24 cellular contexts compared by ENCODE assay signal in genomic region chr1:89499320-89499719, GRCh38. TPM values are rescaled to one million over a fixed set of nuclear protein-coding genes. Genes with fewer than 3 reads are reported as not detected.
DNase-seq lines count a peak whose midpoint lies in the region; ATAC-seq and TF ChIP-seq lines count a peak whose summit lies in the region.
"Had no signal": no experiment of that assay in that cellular context is flagged by ENCODE, and none has a peak within 500 bp of the region (broad histone marks: within the 10 kb centered on the region; RNA-seq: fewer than 3 reads in every experiment).

No MANE protein-coding gene starts in this region.

- H3K9me3 ChIP-seq in thyroid gland = no peaks in the 10 kb centered on the region
- H3K9me3 ChIP-seq: ascending aorta, gastrocnemius medialis, neutrophil had no signal

- H3K27ac ChIP-seq in thyroid gland = no peak overlapping the region
- H3K27ac ChIP-seq: 22Rv1, ascending aorta, gastrocnemius medialis, neutrophil, PC-9 had no signal

- intact Hi-C loops in thyroid gland (cut with DNase I) = no loop called here

- WGBS in thyroid gland, 2 donors = 57% methylated on average over 6 of the region's 6 CpGs

- H3K36me3 ChIP-seq in thyroid gland = no peaks in the 10 kb centered on the region
- H3K36me3 ChIP-seq: ascending aorta, gastrocnemius medialis, neutrophil had no signal

- peak; percentile 59 for ATAC-seq in esophagus mucosa
- ATAC-seq in HG02885 (IDR thresholded peaks at IDR 0.05; ENCODE audit: poor library complexity, unreplicated experiment) = no peak
- ATAC-seq: activated CD4-positive, alpha-beta T cell treated with anti-CD3 and anti-CD28 coated beads for 36 hours; gastrocnemius medialis; GM12878; Right ventricle myocardium inferior had no signal

- DNase-seq in NCI-H2081 (lab: John Stamatoyannopoulos, UW) (peak; percentile 26 to 68), NCI-H2081 treated with DMSO at 0.1 percent for 48 hours (lab: John Stamatoyannopoulos, UW) (no peak), NCI-H2196 treated with DMSO at 0.1 percent for 48 hours (lab: John Stamatoyannopoulos, UW; ENCODE audit: unreplicated experiment) (peak; percentile 50), thyroid gland (peak; percentile 24 to 38), T-helper 2 cell (no peak), OCI-M1 (lab: John Stamatoyannopoulos, UW) (no peak)
- DNase-seq: activated CD4-positive, alpha-beta T cell treated with anti-CD3 and anti-CD28 coated beads for 36 hours; activated effector memory CD4-positive, alpha-beta T cell treated with Interleukin-2 at 50 U/mL for 16 hours; activated naive CD8-positive, alpha-beta T cell treated with anti-CD3 and anti-CD28 coated beads, Interleukin-2, amount 10 ng/mL, durations not matched to agents 7 days and 5 days; activated T-cell treated with anti-CD3 and anti-CD28 coated beads for 4 hours; dermis blood vessel endothelial cell; MM.1S; NCI-H146; NCI-H774; PC-9; stimulated activated CD4-positive, alpha-beta T cell treated with anti-CD3 and anti-CD28 coated beads, Interleukin-4, amount 100 ng/mL, for 4 hours had no signal

- H3K4me3 ChIP-seq in thyroid gland (replicated peaks in 1 of 3) = no peak overlapping the region
- H3K4me3 ChIP-seq: ascending aorta, gastrocnemius medialis, GM12878, PC-9 had no signal

- H3K27me3 ChIP-seq in thyroid gland = no peaks in the 10 kb centered on the region
- H3K27me3 ChIP-seq: ascending aorta, gastrocnemius medialis, neutrophil had no signal

- no peaks in the 10 kb centered on the region for H3K4me1 ChIP-seq in thyroid gland
- H3K4me1 ChIP-seq: ascending aorta, gastrocnemius medialis had no signal

- TF ChIP-seq CTCF in thyroid gland (IDR thresholded peaks at IDR 0.05) = no peak

- TF ChIP-seq POLR2A in thyroid gland (IDR thresholded peaks at IDR 0.05) = no peak

RNA-seq across cellular contexts. Expression of gene LRRC8B, which starts 25.3 kb away (rescaled TPM):
- total RNA-seq in esophagus mucosa = 19.6 TPM
- 10 to 100 TPM; 11.5 to 27.8 (median 24.4) TPM for total RNA-seq in thyroid gland

Comparison
In these comparisons a context has a peak if more than half of its experiments do, and no peak if none do; other contexts are left out.
1. DNase-seq: peak in NCI-H2081 (2 of 2), NCI-H2196 treated with DMSO at 0.1 percent for 48 hours (single experiment) and thyroid gland (2 of 2); none in NCI-H2081 treated with DMSO at 0.1 percent for 48 hours (single experiment), T-helper 2 cell (0 of 5) and OCI-M1 (single experiment).